ENCODE assay signal across 16 cellular contexts in genomic region chrX:2676794-2677675, GRCh38. TPM values are rescaled to one million over a fixed set of nuclear protein-coding genes. Genes with fewer than 3 reads are reported as not detected.
DNase-seq lines count a peak whose midpoint lies in the region; ATAC-seq and TF ChIP-seq lines count a peak whose summit lies in the region.
"Had no signal": no experiment of that assay in that cellular context is flagged by ENCODE, and none has a peak within 500 bp of the region (broad histone marks: within the 10 kb centered on the region; RNA-seq: fewer than 3 reads in every experiment).

No MANE protein-coding gene starts in this region.

- H3K27ac Mint-ChIP-seq in Calu3 (ENCODE audit: unreplicated experiment) (no peak overlapping the region), T-cell (no peak overlapping the region)
- H3K27ac Mint-ChIP-seq in activated naive CD8-positive, alpha-beta T cell treated with anti-CD3 and anti-CD28 coated beads for 36 hours: no peak overlapping the region
- H3K27ac Mint-ChIP-seq: CD4-positive, alpha-beta memory T cell; stimulated activated naive CD8-positive, alpha-beta T cell treated with anti-CD3 and anti-CD28 coated beads, Interleukin-15, amount 100 ng/mL, for 72 hours had no signal

- H3K27me3 Mint-ChIP-seq in Calu3 (ENCODE audit: unreplicated experiment) (no peaks in the 10 kb centered on the region), T-cell (no peaks in the 10 kb centered on the region)
- no peaks in the 10 kb centered on the region for H3K27me3 Mint-ChIP-seq in activated naive CD8-positive, alpha-beta T cell treated with anti-CD3 and anti-CD28 coated beads for 36 hours
- H3K27me3 Mint-ChIP-seq: CD4-positive, alpha-beta memory T cell; stimulated activated naive CD8-positive, alpha-beta T cell treated with anti-CD3 and anti-CD28 coated beads, Interleukin-15, amount 100 ng/mL, for 72 hours had no signal

- no peaks in the 10 kb centered on the region for H3K36me3 ChIP-seq in left lung
- H3K36me3 ChIP-seq: brain microvascular endothelial cell had no signal

- no TSS peak for BruUV-seq in Calu3 (replicated peaks; lab: Mats Ljungman, UMichigan)

- peak; percentile 16 for DNase-seq in LoVo (ENCODE audit: low spot score)
- DNase-seq in epithelial cell of esophagus (ENCODE audit: low read depth): peak; percentile 47
- DNase-seq in left lung: no peak
- no peak for DNase-seq in Calu3
- no peak for DNase-seq in T-cell
- DNase-seq in activated naive CD8-positive, alpha-beta T cell treated with anti-CD3 and anti-CD28 coated beads for 36 hours: no peak
- DNase-seq: activated gamma-delta T cell treated with Interleukin-2 at 50 U/mL for 16 hours; CD4-positive, alpha-beta memory T cell; glutamatergic neuron; NCI-H1694 treated with DMSO at 0.1 percent for 48 hours; NCI-H446 treated with DMSO at 0.1 percent for 48 hours; occipital lobe; stimulated activated CD4-positive, alpha-beta T cell treated with anti-CD3 and anti-CD28 coated beads, Interleukin-12 subunit alpha, Interleukin-12 subunit beta, amount 100 ng/mL, for 4 hours; stimulated activated naive CD8-positive, alpha-beta T cell treated with anti-CD3 and anti-CD28 coated beads, Interleukin-15, amount 100 ng/mL, for 72 hours had no signal

- POLR2A ChIA-PET in T-cell (lab: Charles Lee): no interaction called here

- H3K9me3 ChIP-seq in left lung: no peaks in the 10 kb centered on the region

- no peaks in the 10 kb centered on the region for H3K4me1 ChIP-seq in left lung

- H3K4me3 ChIP-seq in epithelial cell of esophagus (ENCODE audit: low read length) (no peak overlapping the region), left lung (no peak overlapping the region)

- H3K36me3 Mint-ChIP-seq in Calu3 (ENCODE audit: insufficient read depth, unreplicated experiment): no peaks in the 10 kb centered on the region
- peaks cover 12% of the 10 kb centered on the region for H3K36me3 Mint-ChIP-seq in T-cell
- H3K36me3 Mint-ChIP-seq in activated naive CD8-positive, alpha-beta T cell treated with anti-CD3 and anti-CD28 coated beads for 36 hours: no peaks in the 10 kb centered on the region

- H3K27ac ChIP-seq in left lung: no peak overlapping the region
- H3K27ac ChIP-seq: brain microvascular endothelial cell had no signal

- CTCF ChIA-PET in Calu3 (lab: Charles Lee): no interaction called here
- CTCF ChIA-PET in T-cell (lab: Charles Lee): no interaction called here

- ATAC-seq in left lung: peak; percentile 39
- no peak for ATAC-seq in T-cell (replicated peaks in 1 of 4)
- no peak for ATAC-seq in GM21423 (IDR thresholded peaks at IDR 0.05; ENCODE audit: unreplicated experiment)
- ATAC-seq: stimulated activated naive CD8-positive, alpha-beta T cell treated with anti-CD3 and anti-CD28 coated beads, Interleukin-15, amount 100 ng/mL, for 72 hours had no signal

- intact Hi-C loops in left lung (cut with DNase I) (no loop called here), Calu3 (cut with micrococcal nuclease; ENCODE audit: unreplicated experiment) (no loop called here)

- H3K4me3 Mint-ChIP-seq in Calu3 (ENCODE audit: low read depth, unreplicated experiment) (no peak overlapping the region), T-cell (no peak overlapping the region)
- no peak overlapping the region for H3K4me3 Mint-ChIP-seq in activated naive CD8-positive, alpha-beta T cell treated with anti-CD3 and anti-CD28 coated beads for 36 hours
- H3K4me3 Mint-ChIP-seq: CD4-positive, alpha-beta memory T cell; stimulated activated naive CD8-positive, alpha-beta T cell treated with anti-CD3 and anti-CD28 coated beads, Interleukin-15, amount 100 ng/mL, for 72 hours had no signal

- peaks cover 11% of the 10 kb centered on the region for H3K4me1 Mint-ChIP-seq in Calu3 (ENCODE audit: low read depth, unreplicated experiment)
- no peaks in the 10 kb centered on the region for H3K4me1 Mint-ChIP-seq in T-cell
- no peaks in the 10 kb centered on the region for H3K4me1 Mint-ChIP-seq in activated naive CD8-positive, alpha-beta T cell treated with anti-CD3 and anti-CD28 coated beads for 36 hours
- H3K4me1 Mint-ChIP-seq: CD4-positive, alpha-beta memory T cell; stimulated activated naive CD8-positive, alpha-beta T cell treated with anti-CD3 and anti-CD28 coated beads, Interleukin-15, amount 100 ng/mL, for 72 hours had no signal

- H3K9me3 Mint-ChIP-seq in Calu3 (ENCODE audit: low read depth, unreplicated experiment) (peaks cover 4% of the 10 kb centered on the region), T-cell (peaks cover 0 to 2% (median 0%) of the 10 kb centered on the region in 3 donors)
- H3K9me3 Mint-ChIP-seq in activated naive CD8-positive, alpha-beta T cell treated with anti-CD3 and anti-CD28 coated beads for 36 hours: no peaks in the 10 kb centered on the region
- H3K9me3 Mint-ChIP-seq: stimulated activated naive CD8-positive, alpha-beta T cell treated with anti-CD3 and anti-CD28 coated beads, Interleukin-15, amount 100 ng/mL, for 72 hours had no signal

- TF ChIP-seq CTCF in epithelial cell of esophagus (IDR thresholded peaks at IDR 0.05; ENCODE audit: insufficient read depth, low read depth, low read length, missing control alignments) (no peak), left lung (IDR thresholded peaks at IDR 0.05) (no peak), Calu3 (IDR thresholded peaks at IDR 0.05; ENCODE audit: unreplicated experiment) (no peak)

- H3K27me3 ChIP-seq in left lung: no peaks in the 10 kb centered on the region
- H3K27me3 ChIP-seq: brain microvascular endothelial cell had no signal

RNA-seq across cellular contexts. Expression of gene CD99, which starts 14.1 kb away (rescaled TPM):
- 100 to 1,000 TPM; 211 to 288 TPM for total RNA-seq in left lung
- total RNA-seq in Calu3 (2022): 51.2 and 73.9 TPM in 2 replicates
- total RNA-seq in T-cell: 100 to 1,000 TPM; 141 to 294 (median 207) TPM
- total RNA-seq in activated naive CD8-positive, alpha-beta T cell treated with anti-CD3 and anti-CD28 coated beads for 36 hours: 100 to 1,000 TPM; 112 to 116 TPM

Comparison
In these comparisons a context has a peak if more than half of its experiments do, and no peak if none do; other contexts are left out.
1. DNase-seq: peak in LoVo (single experiment) and epithelial cell of esophagus (single experiment); none in left lung (0 of 2), Calu3 (single experiment), T-cell (0 of 34) and activated naive CD8-positive, alpha-beta T cell treated with anti-CD3 and anti-CD28 coated beads for 36 hours (single experiment).